Comparison of ENCODE assay signal across 12 cellular contexts in genomic region chr15:89664951-89665350, GRCh38. TPM values are rescaled to one million over a fixed set of nuclear protein-coding genes. Genes with fewer than 3 reads are reported as not detected.
DNase-seq lines count a peak whose midpoint lies in the region; ATAC-seq and TF ChIP-seq lines count a peak whose summit lies in the region.
"Had no signal": no experiment of that assay in that cellular context is flagged by ENCODE, and none has a peak within 500 bp of the region (broad histone marks: within the 10 kb centered on the region; RNA-seq: fewer than 3 reads in every experiment).

No MANE protein-coding gene starts in this region.

- no peak for TF ChIP-seq CTCF in heart right ventricle (IDR thresholded peaks at IDR 0.05)
- TF ChIP-seq CTCF in astrocyte of the spinal cord (IDR thresholded peaks at IDR 0.05; ENCODE audit: low read depth, low read length): no peak

- no peaks in the 10 kb centered on the region for H3K9me3 Mint-ChIP-seq in naive thymus-derived CD4-positive, alpha-beta T cell

- H3K36me3 ChIP-seq in heart right ventricle (no peaks in the 10 kb centered on the region), aorta (ENCODE audit: control insufficient read depth in 1 of 2, insufficient read depth in 2 of 2, low read length in 1 of 2) (no peaks in the 10 kb centered on the region)
- no peaks in the 10 kb centered on the region for H3K36me3 ChIP-seq in naive thymus-derived CD4-positive, alpha-beta T cell (ENCODE audit: control insufficient read depth in 2 of 3, insufficient read depth in 3 of 3, low read length in 3 of 3)
- H3K36me3 ChIP-seq: MG63 had no signal

- H3K4me3 Mint-ChIP-seq in naive thymus-derived CD4-positive, alpha-beta T cell: peak overlapping the region in 9 of 10 donors; percentile 5 to 70 (median 27)

- H3K27me3 ChIP-seq in heart right ventricle (peaks cover 0 to 10% (median 0%) of the 10 kb centered on the region in 7 donors), aorta (ENCODE audit: control insufficient read depth in 1 of 2, insufficient read depth in 2 of 2, low read length in 1 of 2) (no peaks in the 10 kb centered on the region)
- H3K27me3 ChIP-seq in naive thymus-derived CD4-positive, alpha-beta T cell (ENCODE audit: control insufficient read depth in 2 of 2, insufficient read depth in 2 of 2, low read length in 2 of 2): no peaks in the 10 kb centered on the region
- H3K27me3 ChIP-seq: MG63 had no signal

- CTCF ChIA-PET in naive thymus-derived CD4-positive, alpha-beta T cell (lab: Charles Lee): no interaction called here

- ATAC-seq in heart right ventricle (no peak), Right ventricle myocardium superior (ENCODE audit: poor library complexity) (no peak), aorta (ENCODE audit: low FRiP score) (no peak)
- no peak for ATAC-seq in naive thymus-derived CD4-positive, alpha-beta T cell
- no peak for ATAC-seq in activated CD4-positive, CD25-positive, alpha-beta regulatory T cell treated with anti-CD3 and anti-CD28 coated beads, Interleukin-2, amount 50 U/mL, for 24 hours

- DNase-seq in heart right ventricle: no peak
- no peak for DNase-seq in Right ventricle myocardium superior
- DNase-seq in astrocyte of the spinal cord (ENCODE audit: low read depth, low spot score): peak; percentile 15
- no peak for DNase-seq in naive thymus-derived CD4-positive, alpha-beta T cell
- no peak for DNase-seq in aorta
- DNase-seq in effector CD8-positive, alpha-beta T cell (lab: John Stamatoyannopoulos, UW): no peak
- DNase-seq in stimulated activated CD4-positive, alpha-beta T cell treated with anti-CD3 and anti-CD28 coated beads, Interleukin-4, amount 100 ng/mL, for 24 hours: no peak

- peaks cover 0 to 4% (median 0%) of the 10 kb centered on the region in 5 donors for H3K36me3 Mint-ChIP-seq in naive thymus-derived CD4-positive, alpha-beta T cell

- intact Hi-C loops in heart right ventricle (cut with DNase I): no loop called here
- intact Hi-C loops in Right ventricle myocardium superior (cut with DNase I): no loop called here
- intact Hi-C loops in naive thymus-derived CD4-positive, alpha-beta T cell (cut with micrococcal nuclease): no loop called here
- intact Hi-C loops in aorta (cut with DNase I): no loop called here

- peaks cover 0 to 5% (median 0%) of the 10 kb centered on the region in 7 donors for H3K4me1 Mint-ChIP-seq in naive thymus-derived CD4-positive, alpha-beta T cell

- peak overlapping the region in 9 of 10 donors; percentile 22 to 60 (median 57) for H3K4me3 ChIP-seq in heart right ventricle
- no peak overlapping the region for H3K4me3 ChIP-seq in astrocyte of the spinal cord (ENCODE audit: low read depth, low read length)
- H3K4me3 ChIP-seq in naive thymus-derived CD4-positive, alpha-beta T cell (ENCODE audit: low read length): no peak overlapping the region
- no peak overlapping the region for H3K4me3 ChIP-seq in aorta (ENCODE audit: low read length in 2 of 2)
- H3K4me3 ChIP-seq: MG63 had no signal

- H3K27ac Mint-ChIP-seq in naive thymus-derived CD4-positive, alpha-beta T cell: no peak overlapping the region

- H3K9me3 ChIP-seq in heart right ventricle: no peaks in the 10 kb centered on the region
- no peaks in the 10 kb centered on the region for H3K9me3 ChIP-seq in naive thymus-derived CD4-positive, alpha-beta T cell (ENCODE audit: control insufficient read depth in 2 of 3, low read length in 3 of 3)
- H3K9me3 ChIP-seq in aorta (ENCODE audit: control insufficient read depth, low read length): no peaks in the 10 kb centered on the region
- H3K9me3 ChIP-seq: MG63 had no signal

- POLR2A ChIA-PET in naive thymus-derived CD4-positive, alpha-beta T cell (lab: Charles Lee): no interaction called here

- peaks cover 18 to 45% (median 42%) of the 10 kb centered on the region in 5 donors for H3K27me3 Mint-ChIP-seq in naive thymus-derived CD4-positive, alpha-beta T cell

- H3K4me1 ChIP-seq in heart right ventricle: peaks cover 12 to 31% (median 27%) of the 10 kb centered on the region in 9 donors
- H3K4me1 ChIP-seq in naive thymus-derived CD4-positive, alpha-beta T cell (ENCODE audit: control insufficient read depth in 2 of 2, insufficient read depth in 2 of 2, low read length in 2 of 2): no peaks in the 10 kb centered on the region
- H3K4me1 ChIP-seq in aorta (ENCODE audit: control insufficient read depth in 1 of 2, insufficient read depth in 2 of 2, low read length in 2 of 2): no peaks in the 10 kb centered on the region

- WGBS in heart right ventricle, 2 donors: 71 to 73% methylated on average over 5 of the region's 5 CpGs
- WGBS in aorta, 2 donors: 12 to 13% methylated on average over 5 of the region's 5 CpGs

- in situ Hi-C loops in astrocyte of the spinal cord (cut with HindIII; ENCODE audit: low sequenced_read_pairs): no loop called here

- H3K27ac ChIP-seq in heart right ventricle: peak overlapping the region; percentile 82 to 96 (median 90)
- H3K27ac ChIP-seq in naive thymus-derived CD4-positive, alpha-beta T cell (ENCODE audit: low read depth, low read length): no peak overlapping the region
- H3K27ac ChIP-seq in aorta (ENCODE audit: low read depth in 1 of 2, low read length in 2 of 2): peak overlapping the region; percentile 49 to 85

RNA-seq across cellular contexts. Expression of gene KIF7, which starts 9.7 kb away (rescaled TPM):
- 1 to 10 TPM; 1.6 to 4.7 (median 3.1) TPM for total RNA-seq in heart right ventricle
- 1 to 10 TPM; 1.5 to 3.7 TPM for polyA plus RNA-seq in heart right ventricle
- 1.9 TPM for total RNA-seq in Right ventricle myocardium superior
- total RNA-seq in naive thymus-derived CD4-positive, alpha-beta T cell: under 1 TPM in 3 of 5 experiments, not detected in 2; 0.08 to 0.27 (median 0.22) TPM
- polyA plus RNA-seq in naive thymus-derived CD4-positive, alpha-beta T cell: not detected
- total RNA-seq in aorta: 10 to 100 TPM; 16.5 to 17.5 TPM
- 10 to 100 TPM in 1 of 2 donors, 1 to 10 TPM in 1; 3.1 to 16.0 TPM for polyA plus RNA-seq in aorta

RNA-seq across cellular contexts. Expression of gene PLIN1, which starts 14.2 kb away (rescaled TPM):
- total RNA-seq in heart right ventricle (10 to 100 TPM in 4 of 10 donors, 1 to 10 TPM in 4, under 1 TPM in 2; 0.30 to 45.3 (median 6.1) TPM), Right ventricle myocardium superior (9.9 TPM), aorta (1 to 10 TPM; 3.0 to 4.1 TPM)
- polyA plus RNA-seq in heart right ventricle (10 to 100 TPM; 13.2 to 15.7 TPM), aorta (1 to 10 TPM in 1 of 2 donors, under 1 TPM in 1; 0.38 to 2.3 TPM)
- 1 to 10 TPM in 2 of 5 experiments, under 1 TPM in 3; 0.15 to 1.8 (median 0.24) TPM for total RNA-seq in naive thymus-derived CD4-positive, alpha-beta T cell
- under 1 TPM in 1 of 2 donors, not detected in 1; 0.06 TPM for polyA plus RNA-seq in naive thymus-derived CD4-positive, alpha-beta T cell
- total RNA-seq: H7 had no signal

RNA-seq across cellular contexts. Expression of gene PEX11A, which starts 25.6 kb away (rescaled TPM):
- total RNA-seq in heart right ventricle (10 to 100 TPM in 1 of 10 donors, 1 to 10 TPM in 9; 6.0 to 14.3 (median 9.0) TPM), Right ventricle myocardium superior (13.4 TPM), aorta (1 to 10 TPM; 7.7 to 9.1 TPM)
- polyA plus RNA-seq in heart right ventricle (1 to 10 TPM; 7.0 to 7.3 TPM), aorta (10 to 100 TPM; 10.4 to 13.3 TPM)
- total RNA-seq in naive thymus-derived CD4-positive, alpha-beta T cell: 1 to 10 TPM in 4 of 5 experiments, under 1 TPM in 1; 0.92 to 4.6 (median 2.0) TPM
- polyA plus RNA-seq in naive thymus-derived CD4-positive, alpha-beta T cell: 1 to 10 TPM; 1.2 to 2.4 TPM

RNA-seq across cellular contexts. Expression of gene WDR93, which starts 25.7 kb away (rescaled TPM):
- total RNA-seq in heart right ventricle (under 1 TPM in 2 of 10 donors, not detected in 8; 0.15 TPM), Right ventricle myocardium superior (0.11 TPM), aorta (not detected)
- polyA plus RNA-seq in heart right ventricle (under 1 TPM in 1 of 2 donors, not detected in 1; 0.09 TPM), aorta (under 1 TPM in 1 of 2 donors, not detected in 1; 0.84 TPM)
- under 1 TPM in 1 of 5 experiments, not detected in 4; 0.27 TPM for total RNA-seq in naive thymus-derived CD4-positive, alpha-beta T cell
- not detected for polyA plus RNA-seq in naive thymus-derived CD4-positive, alpha-beta T cell
- total RNA-seq: bronchial epithelial cell, H7, left lobe of liver had no signal

Comparison
In these comparisons a context has a peak if more than half of its experiments do, and no peak if none do; other contexts are left out.
1. H3K4me3 ChIP-seq: peak in heart right ventricle (9 of 10); none in astrocyte of the spinal cord (single experiment), naive thymus-derived CD4-positive, alpha-beta T cell (single experiment) and aorta (0 of 2).